In genomic region chr11:66243816-66244215, GRCh38 we compare ENCODE assay signal across 1 cellular context.
TF ChIP-seq lines count a peak whose summit lies in the region.

No MANE protein-coding gene starts in this region.

TF ChIP-seq in GM12878, 131 proteins besides CTCF, POLR2A, EP300 and RAD21:
- TF ChIP-seq NR2F1 (conservative IDR thresholded peaks at IDR 0.05) (no peak), ZNF217 (IDR thresholded peaks at IDR 0.05) (no peak), ZNF687 (IDR thresholded peaks at IDR 0.05) (no peak), TAF1 (IDR thresholded peaks at IDR 0.05; ENCODE audit: borderline replicate concordance, low read depth, low read length) (no peak), RELA (IDR thresholded peaks at IDR 0.05; ENCODE audit: borderline replicate concordance, partially characterized antibody) (no peak), BCL3 (IDR thresholded peaks at IDR 0.05; ENCODE audit: borderline replicate concordance, insufficient read depth, low read depth, low read length, poor library complexity, severe bottlenecking) (no peak)
